Comparison of ENCODE assay signal across 8 cellular contexts in the genomic region with DNA sequence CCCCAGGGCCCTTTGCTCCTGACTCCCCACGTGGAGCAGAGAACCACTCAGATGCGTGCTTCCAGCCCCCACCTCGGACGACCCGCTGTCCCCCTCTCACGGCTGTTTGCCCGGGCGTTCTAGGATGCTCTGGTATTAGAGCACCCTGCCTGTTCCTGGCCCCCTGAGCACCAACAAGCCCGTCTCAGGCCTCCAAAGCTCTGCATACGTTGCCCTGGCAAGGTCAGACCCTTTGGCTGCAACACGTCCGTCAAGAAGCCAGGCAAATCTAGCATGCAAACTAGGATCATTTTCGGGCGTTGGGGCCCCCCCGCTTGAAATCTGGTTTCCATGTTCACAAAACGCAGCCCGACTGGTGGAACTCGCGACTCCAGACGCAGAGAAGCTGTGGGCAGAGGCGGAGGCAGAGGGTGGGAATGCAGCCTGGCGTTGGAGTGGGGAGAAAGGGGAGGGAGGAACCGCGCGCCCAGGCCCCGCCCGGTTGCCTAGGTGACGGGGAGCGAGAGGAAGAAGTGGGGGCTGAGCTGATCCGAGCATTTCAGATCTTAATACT.
DNase-seq lines count a peak whose midpoint lies in the region; ATAC-seq lines count a peak whose summit lies in the region.

No MANE protein-coding gene starts in this region.

- no peak for ATAC-seq in HG03097 (IDR thresholded peaks at IDR 0.05; ENCODE audit: low FRiP score, unreplicated experiment)

- intact Hi-C loops in head of caudate nucleus (cut with DNase I) = no loop called here

- H3K27me3 Mint-ChIP-seq in activated naive CD4-positive, alpha-beta T cell treated with anti-CD3 and anti-CD28 coated beads, Interleukin-2, amount 50 U/mL, for 24 hours = peaks cover 30% of the 10 kb centered on the region

- H3K36me3 Mint-ChIP-seq in activated naive CD4-positive, alpha-beta T cell treated with anti-CD3 and anti-CD28 coated beads, Interleukin-2, amount 50 U/mL, for 24 hours = peaks cover 2% of the 10 kb centered on the region

- no peak for DNase-seq in activated naive CD4-positive, alpha-beta T cell (lab: John Stamatoyannopoulos, UW)
- DNase-seq in NCI-H128 (lab: John Stamatoyannopoulos, UW; ENCODE audit: unreplicated experiment) (peak; percentile 33), head of caudate nucleus (peak; percentile 62 to 96 (median 88)), occipital lobe (lab: John Stamatoyannopoulos, UW) (peak; percentile 76), NK-92 (lab: John Stamatoyannopoulos, UW; ENCODE audit: unreplicated experiment) (no peak)
- peak; percentile 8 to 9 for DNase-seq in activated CD4-positive, alpha-beta T cell treated with anti-CD3 and anti-CD28 coated beads, Interleukin-2, amount 50 U/mL, for 48 hours

- no peak overlapping the region for H3K27ac Mint-ChIP-seq in activated naive CD4-positive, alpha-beta T cell treated with anti-CD3 and anti-CD28 coated beads, Interleukin-2, amount 50 U/mL, for 24 hours

- H3K4me1 Mint-ChIP-seq in activated naive CD4-positive, alpha-beta T cell treated with anti-CD3 and anti-CD28 coated beads, Interleukin-2, amount 50 U/mL, for 24 hours = no peaks in the 10 kb centered on the region

- peak overlapping the region; percentile 36 for H3K4me3 Mint-ChIP-seq in activated naive CD4-positive, alpha-beta T cell treated with anti-CD3 and anti-CD28 coated beads, Interleukin-2, amount 50 U/mL, for 24 hours

- H3K9me3 Mint-ChIP-seq in activated naive CD4-positive, alpha-beta T cell treated with anti-CD3 and anti-CD28 coated beads, Interleukin-2, amount 50 U/mL, for 24 hours = no peaks in the 10 kb centered on the region

Comparison
In these comparisons a context has a peak if more than half of its experiments do, and no peak if none do; other contexts are left out.
1. DNase-seq: peak in NCI-H128 (single experiment), activated CD4-positive, alpha-beta T cell treated with anti-CD3 and anti-CD28 coated beads, Interleukin-2, amount 50 U/mL, for 48 hours (2 of 2), head of caudate nucleus (42 of 42) and occipital lobe (single experiment); none in activated naive CD4-positive, alpha-beta T cell (0 of 4) and NK-92 (single experiment).